In the genomic region with DNA sequence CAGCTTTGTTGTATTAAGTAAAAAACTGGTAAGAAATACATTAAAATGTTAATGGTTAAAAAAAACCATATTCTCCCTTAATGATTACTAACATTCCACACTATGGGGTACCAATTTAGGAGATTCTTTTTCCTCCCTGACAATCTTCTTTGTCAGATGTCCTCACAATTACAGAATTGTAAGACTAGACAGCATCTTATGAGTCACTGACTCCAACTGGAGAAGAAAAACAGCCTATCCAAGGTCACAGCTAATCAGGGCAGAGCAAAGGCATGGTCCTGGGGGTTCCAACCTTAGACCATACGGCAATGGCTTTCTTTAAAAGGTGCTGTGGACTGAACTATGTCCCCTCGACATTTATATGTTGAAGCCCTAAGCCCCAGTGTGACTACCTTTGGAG, we compare ENCODE assay signal across 32 cellular contexts.
DNase-seq lines count a peak whose midpoint lies in the region; ATAC-seq, FAIRE-seq and TF ChIP-seq lines count a peak whose summit lies in the region.
"Had no signal": no experiment of that assay in that cellular context is flagged by ENCODE, and none has a peak within 500 bp of the region (broad histone marks: within the 10 kb centered on the region; RNA-seq: fewer than 3 reads in every experiment).

No MANE protein-coding gene starts in this region.

- POLR2A ChIA-PET in CD8-positive, alpha-beta memory T cell (lab: Charles Lee), result no interaction called here

- no peak for TF ChIP-seq CTCF in choroid plexus epithelial cell (conservative IDR thresholded peaks at IDR 0.05; ENCODE audit: low read depth, low read length)

- H3K9me3 ChIP-seq in CD8-positive, alpha-beta memory T cell (ENCODE audit: low read length), result no peaks in the 10 kb centered on the region
- no peaks in the 10 kb centered on the region for H3K9me3 ChIP-seq in T-helper 17 cell (ENCODE audit: control insufficient read depth, low read length, poor library complexity, severe bottlenecking)
- H3K9me3 ChIP-seq: BLaER1, ovary, transverse colon had no signal

- no peaks in the 10 kb centered on the region for H3K27me3 ChIP-seq in CD8-positive, alpha-beta memory T cell (ENCODE audit: insufficient read depth, low read length, poor library complexity, severe bottlenecking)
- H3K27me3 ChIP-seq: BLaER1, ovary, transverse colon had no signal

- CTCF ChIA-PET in CD8-positive, alpha-beta memory T cell (lab: Charles Lee), result no interaction called here

- H3K9me3 Mint-ChIP-seq in CD8-positive, alpha-beta memory T cell, result no peaks in the 10 kb centered on the region
- H3K9me3 Mint-ChIP-seq in natural killer cell treated with Interleukin-12 subunit alpha and Interleukin-12 subunit beta and Interleukin-15 and Interleukin-18, amount 100 ng/mL, for 72 hours, result no peaks in the 10 kb centered on the region
- H3K9me3 Mint-ChIP-seq: activated CD4-positive, alpha-beta memory T cell treated with anti-CD3 and anti-CD28 coated beads, Interleukin-2, amount 10 ng/mL, durations not matched to agents 7 days and 5 days; nephron had no signal

- peaks cover 0 to 2% (median 0%) of the 10 kb centered on the region in 3 donors for H3K36me3 Mint-ChIP-seq in CD8-positive, alpha-beta memory T cell
- H3K36me3 Mint-ChIP-seq in T-helper 17 cell (ENCODE audit: low read depth), result peaks cover 5% of the 10 kb centered on the region
- H3K36me3 Mint-ChIP-seq in natural killer cell treated with Interleukin-12 subunit alpha and Interleukin-12 subunit beta and Interleukin-15 and Interleukin-18, amount 100 ng/mL, for 72 hours, result peaks cover 17% of the 10 kb centered on the region
- H3K36me3 Mint-ChIP-seq: activated naive CD8-positive, alpha-beta T cell had no signal

- H3K27ac Mint-ChIP-seq in CD8-positive, alpha-beta memory T cell, result peak overlapping the region in 7 of 8 donors; percentile 58 to 94 (median 84)
- H3K27ac Mint-ChIP-seq in T-helper 17 cell, result peak overlapping the region; percentile 99
- H3K27ac Mint-ChIP-seq in natural killer cell treated with Interleukin-12 subunit alpha and Interleukin-12 subunit beta and Interleukin-15 and Interleukin-18, amount 100 ng/mL, for 72 hours, result peak overlapping the region; percentile 57 to 94
- H3K27ac Mint-ChIP-seq: activated CD4-positive, alpha-beta memory T cell treated with anti-CD3 and anti-CD28 coated beads, Interleukin-2, amount 10 ng/mL, durations not matched to agents 7 days and 5 days; activated naive CD8-positive, alpha-beta T cell; nephron had no signal

- H3K4me1 Mint-ChIP-seq in CD8-positive, alpha-beta memory T cell, result peaks cover 27 to 37% (median 27%) of the 10 kb centered on the region in 3 donors
- H3K4me1 Mint-ChIP-seq in T-helper 17 cell, result peaks cover 37% of the 10 kb centered on the region
- H3K4me1 Mint-ChIP-seq in natural killer cell treated with Interleukin-12 subunit alpha and Interleukin-12 subunit beta and Interleukin-15 and Interleukin-18, amount 100 ng/mL, for 72 hours (ENCODE audit: low read depth in 2 of 2), result peaks cover 47% of the 10 kb centered on the region in 2 donors
- H3K4me1 Mint-ChIP-seq: brain, nephron had no signal

- H3K4me1 ChIP-seq in CD8-positive, alpha-beta memory T cell (ENCODE audit: insufficient read depth, low read length), result peaks cover 5% of the 10 kb centered on the region
- H3K4me1 ChIP-seq: transverse colon had no signal

- ATAC-seq in T-helper 17 cell (no peak), GM18519 (IDR thresholded peaks at IDR 0.05; ENCODE audit: low FRiP score, unreplicated experiment) (no peak)
- no peak for ATAC-seq in natural killer cell treated with Interleukin-12 subunit alpha and Interleukin-12 subunit beta and Interleukin-15 and Interleukin-18, amount 100 ng/mL, for 72 hours
- ATAC-seq: activated CD4-positive, CD25-positive, alpha-beta regulatory T cell treated with anti-CD3 and anti-CD28 coated beads, Interleukin-2, amount 50 U/mL, for 24 hours; Panc1 had no signal

- H3K4me3 Mint-ChIP-seq in CD8-positive, alpha-beta memory T cell, result peak overlapping the region in 2 of 7 donors; percentile 12 to 15
- H3K4me3 Mint-ChIP-seq in T-helper 17 cell, result peak overlapping the region; percentile 47
- H3K4me3 Mint-ChIP-seq in natural killer cell treated with Interleukin-12 subunit alpha and Interleukin-12 subunit beta and Interleukin-15 and Interleukin-18, amount 100 ng/mL, for 72 hours, result peak overlapping the region; percentile 58
- H3K4me3 Mint-ChIP-seq: activated CD4-positive, alpha-beta memory T cell treated with anti-CD3 and anti-CD28 coated beads, Interleukin-2, amount 10 ng/mL, durations not matched to agents 7 days and 5 days; activated naive CD8-positive, alpha-beta T cell; brain; nephron had no signal

- no peak for TF ChIP-seq POLR2A in GM12891 (IDR thresholded peaks at IDR 0.05; ENCODE audit: low read depth, low read length)

- no peak for DNase-seq in CD8-positive, alpha-beta memory T cell
- DNase-seq in T-helper 17 cell, result no peak
- peak; percentile 36 for DNase-seq in choroid plexus epithelial cell (ENCODE audit: low read depth)
- no peak for DNase-seq in natural killer cell treated with Interleukin-12 subunit alpha and Interleukin-12 subunit beta and Interleukin-15 and Interleukin-18, amount 100 ng/mL, for 72 hours (ENCODE audit: low spot score)
- no peak for DNase-seq in GM03348 (ENCODE audit: low spot score)
- no peak for DNase-seq in GM12891 (ENCODE audit: insufficient read length, low spot score)
- no peak for DNase-seq in occipital lobe (lab: John Stamatoyannopoulos, UW)
- DNase-seq: Calu3; DMS79 treated with DMSO at 0.1 percent for 48 hours; midbrain; NCI-H1105; NCI-H187 treated with DMSO at 0.1 percent for 48 hours; NCI-H2227 treated with DMSO at 0.1 percent for 48 hours; NCI-H526 treated with DMSO at 0.1 percent for 48 hours; ovary; retina; SHP77 treated with DMSO at 0.1 percent for 48 hours; stimulated activated CD4-positive, alpha-beta T cell treated with anti-CD3 and anti-CD28 coated beads, Interleukin-2, amount 100 ng/mL, for 24 hours; SW 1271; transverse colon had no signal

- H3K4me3 ChIP-seq in CD8-positive, alpha-beta memory T cell (ENCODE audit: low read length), result no peak overlapping the region
- H3K4me3 ChIP-seq in choroid plexus epithelial cell (ENCODE audit: low read depth, low read length), result no peak overlapping the region
- H3K4me3 ChIP-seq: BLaER1, ovary, smooth muscle cell, transverse colon had no signal

- H3K36me3 ChIP-seq in CD8-positive, alpha-beta memory T cell (ENCODE audit: insufficient read depth, low read length), result no peaks in the 10 kb centered on the region
- H3K36me3 ChIP-seq: ovary had no signal

- H3K27ac ChIP-seq in CD8-positive, alpha-beta memory T cell (ENCODE audit: low read depth, low read length), result no peak overlapping the region
- H3K27ac ChIP-seq: BLaER1, ovary, transverse colon had no signal

- H3K27me3 Mint-ChIP-seq in CD8-positive, alpha-beta memory T cell, result no peaks in the 10 kb centered on the region
- H3K27me3 Mint-ChIP-seq in T-helper 17 cell, result no peaks in the 10 kb centered on the region
- no peaks in the 10 kb centered on the region for H3K27me3 Mint-ChIP-seq in natural killer cell treated with Interleukin-12 subunit alpha and Interleukin-12 subunit beta and Interleukin-15 and Interleukin-18, amount 100 ng/mL, for 72 hours
- H3K27me3 Mint-ChIP-seq: activated naive CD8-positive, alpha-beta T cell; brain had no signal

- no peak for FAIRE-seq in GM12891 (lab: Jason Lieb, UNC)
- FAIRE-seq: endothelial cell of umbilical vein, H1, kidney had no signal

TF ChIP-seq in GM12891, 5 proteins besides CTCF, POLR2A, EP300 and RAD21:
- no peak for TF ChIP-seq POLR2AphosphoS5 (IDR thresholded peaks at IDR 0.05; ENCODE audit: low read depth, low read length)
- no peak for TF ChIP-seq SPI1 (IDR thresholded peaks at IDR 0.05; ENCODE audit: low read depth, low read length)
- no peak for TF ChIP-seq POU2F2 (IDR thresholded peaks at IDR 0.05; ENCODE audit: low read depth, low read length)
- TF ChIP-seq TAF1 (IDR thresholded peaks at IDR 0.05; ENCODE audit: low read depth, low read length), result no peak
- no peak for TF ChIP-seq PAX5 (IDR thresholded peaks at IDR 0.05; ENCODE audit: insufficient read depth, low read length, severe bottlenecking)
TF ChIP-seq in GM12891: peak in this region for 0.
